Comparison of ENCODE assay signal across 35 cellular contexts in the genomic region with DNA sequence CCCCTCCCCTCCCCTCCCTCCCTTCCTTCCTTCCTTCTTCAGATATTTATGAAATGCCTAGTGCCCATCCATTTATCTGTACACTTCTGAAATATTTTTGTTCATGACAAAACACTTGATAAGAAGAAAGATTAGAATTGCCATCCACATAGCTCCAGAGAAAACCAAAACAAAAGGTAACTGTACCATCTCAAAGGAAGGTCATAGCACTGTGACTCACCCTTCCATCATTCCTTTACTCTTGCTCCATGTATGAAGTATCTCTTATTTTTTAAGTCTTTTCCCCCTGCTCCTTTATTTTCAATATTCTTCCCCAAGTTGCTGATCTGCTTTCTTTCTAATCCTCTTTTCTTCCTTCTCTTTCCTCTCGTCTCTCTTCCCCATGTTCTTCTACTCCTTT. TPM values are rescaled to one million over a fixed set of nuclear protein-coding genes. Genes with fewer than 3 reads are reported as not detected.
"Had no signal": no experiment of that assay in that cellular context is flagged by ENCODE, and none has a peak within 500 bp of the region (broad histone marks: within the 10 kb centered on the region; RNA-seq: fewer than 3 reads in every experiment).

No MANE protein-coding gene starts in this region.

- H2AFZ ChIP-seq: parathyroid adenoma had no signal

- H3K27ac ChIP-seq: dorsolateral prefrontal cortex, epithelial cell of prostate, esophagus muscularis mucosa, heart right ventricle, left lung, neutrophil, parathyroid adenoma, sigmoid colon, thoracic aorta, transverse colon, upper lobe of right lung, vagina had no signal

- H3K9ac ChIP-seq: parathyroid adenoma had no signal

- H3K36me3 ChIP-seq: esophagus muscularis mucosa, heart right ventricle, left lung, neutrophil, prostate gland, sigmoid colon, thoracic aorta, transverse colon, upper lobe of right lung, vagina had no signal

- DNase-seq: dorsolateral prefrontal cortex; effector CD4-positive, alpha-beta T cell; foreskin melanocyte; glutamatergic neuron; heart right ventricle; hippocampal formation; left cardiac atrium; left lung; mesenchymal stem cell; mucosa of descending colon; naive B cell; right cardiac atrium; sigmoid colon; stimulated activated CD4-positive, alpha-beta T cell treated with anti-CD3 and anti-CD28 coated beads, Interleukin-2, amount 100 ng/mL, for 24 hours; stimulated activated CD4-positive, alpha-beta T cell treated with anti-CD3 and anti-CD28 coated beads, Interleukin-4, amount 100 ng/mL, for 24 hours; stimulated activated naive CD8-positive, alpha-beta T cell treated with anti-CD3 and anti-CD28 coated beads, Interleukin-15, Interleukin-2, amounts not matched to agents 100 U/mL and 50 U/mL, for 24 hours; substantia nigra; transverse colon; upper lobe of right lung had no signal

- H3K79me2 ChIP-seq: parathyroid adenoma had no signal

- H3K9me3 ChIP-seq: esophagus muscularis mucosa, heart right ventricle, left lung, mucosa of descending colon, neutrophil, prostate gland, sigmoid colon, thoracic aorta, transverse colon, upper lobe of right lung, vagina had no signal

- H3K27me3 ChIP-seq: esophagus muscularis mucosa, heart right ventricle, left lung, neutrophil, sigmoid colon, transverse colon, upper lobe of right lung, vagina had no signal

- H3K4me1 ChIP-seq: esophagus muscularis mucosa, heart right ventricle, left lung, parathyroid adenoma, prostate gland, sigmoid colon, transverse colon, upper lobe of right lung, vagina had no signal

- FAIRE-seq: colon had no signal

- H3K4me3 ChIP-seq: dorsolateral prefrontal cortex, esophagus muscularis mucosa, heart right ventricle, left lung, mucosa of descending colon, prostate gland, sigmoid colon, thoracic aorta, transverse colon, upper lobe of right lung, vagina had no signal

- ATAC-seq: heart right ventricle; left cardiac atrium; left lung; mucosa of descending colon; natural killer cell treated with Interleukin-12 subunit alpha and Interleukin-12 subunit beta and Interleukin-15 and Interleukin-18, amount 100 ng/mL, for 72 hours; right cardiac atrium; stimulated activated effector memory CD8-positive, alpha-beta T cell treated with anti-CD3 and anti-CD28 coated beads, Interleukin-12 subunit alpha, Interleukin-12 subunit beta, amount 100 ng/mL, for 72 hours; stimulated activated naive CD8-positive, alpha-beta T cell treated with anti-CD3 and anti-CD28 coated beads, Interleukin-15, Interleukin-2, amounts not matched to agents 100 U/mL and 50 U/mL, for 24 hours; upper lobe of right lung had no signal

RNA-seq across cellular contexts. Expression of a gene that starts 9.9 kb away (rescaled TPM):
- total RNA-seq: fibroblast of lung; kidney epithelial cell; left cardiac atrium; left lung; lower leg skin; lung microvascular endothelial cell; natural killer cell treated with Interleukin-12 subunit alpha and Interleukin-12 subunit beta and Interleukin-15 and Interleukin-18, amount 100 ng/mL, for 72 hours; osteoblast; right cardiac atrium; skeletal muscle tissue; thoracic aorta; upper lobe of right lung; vagina had no signal
